ENCODE assay signal across 34 cellular contexts in genomic region chr6:111148110-111148509, GRCh38.
"Had no signal": no experiment of that assay in that cellular context is flagged by ENCODE, and none has a peak within 500 bp of the region (broad histone marks: within the 10 kb centered on the region; RNA-seq: fewer than 3 reads in every experiment).

No MANE protein-coding gene starts in this region.

- DNase-seq: activated CD4-positive, alpha-beta T cell treated with anti-CD3 and anti-CD28 coated beads for 1 hour; activated CD4-positive, alpha-beta T cell treated with anti-CD3 and anti-CD28 coated beads for 48 hours; activated CD4-positive, alpha-beta T cell treated with anti-CD3 and anti-CD28 coated beads, Interleukin-2, amount 50 U/mL, for 1 hour; activated CD4-positive, alpha-beta T cell treated with anti-CD3 and anti-CD28 coated beads, Interleukin-2, amount 50 U/mL, for 48 hours; activated CD8-positive, alpha-beta memory T cell treated with anti-CD3 and anti-CD28 coated beads, Interleukin-2, amount 10 ng/mL, durations not matched to agents 7 days and 5 days; activated CD8-positive, alpha-beta memory T cell treated with anti-CD3 and anti-CD28 coated beads, Interleukin-2, amount 50 U/mL, for 4 hours; activated CD8-positive, alpha-beta T cell treated with anti-CD3 and anti-CD28 coated beads for 36 hours; activated effector memory CD4-positive, alpha-beta T cell treated with anti-CD3 and anti-CD28 coated beads, Interleukin-2, amount 50 U/mL, for 16 hours; activated naive CD4-positive, alpha-beta T cell treated with anti-CD3 and anti-CD28 coated beads for 36 hours; activated naive CD8-positive, alpha-beta T cell treated with anti-CD3 and anti-CD28 coated beads for 36 hours; activated naive CD8-positive, alpha-beta T cell treated with anti-CD3 and anti-CD28 coated beads, Interleukin-2, amount 50 U/mL, for 24 hours; activated T-cell treated with anti-CD3 and anti-CD28 coated beads, Interleukin-2, amount 50 U/mL, for 1 hour; activated T-cell treated with anti-CD3 and anti-CD28 coated beads, Interleukin-2, amount 50 U/mL, for 48 hours; adrenal gland; amygdala; aorta; central memory CD4-positive, alpha-beta T cell; cerebellar nuclear complex; colonic mucosa; effector memory CD4-positive, alpha-beta T cell; endodermal cell; foreskin keratinocyte; gastrocnemius medialis; glutamatergic neuron; heart left ventricle; T-helper 2 cell had no signal

- H3K4me1 ChIP-seq: adrenal gland, breast epithelium, colonic mucosa, esophagus muscularis mucosa, heart left ventricle had no signal

- H3K27me3 ChIP-seq: adrenal gland, breast epithelium, cardiac muscle cell, colonic mucosa, esophagus muscularis mucosa, gastrocnemius medialis, heart left ventricle had no signal

- H3K9me3 Mint-ChIP-seq: activated CD8-positive, alpha-beta T cell treated with anti-CD3 and anti-CD28 coated beads for 36 hours; activated naive CD4-positive, alpha-beta T cell treated with anti-CD3 and anti-CD28 coated beads for 36 hours; activated naive CD4-positive, alpha-beta T cell treated with anti-CD3 and anti-CD28 coated beads, Interleukin-2, amount 50 U/mL, for 24 hours; activated naive CD8-positive, alpha-beta T cell treated with anti-CD3 and anti-CD28 coated beads, Interleukin-2, amount 50 U/mL, for 24 hours; activated T-helper 1 cell treated with anti-CD3 and anti-CD28 coated beads, Interleukin-12 subunit alpha, Interleukin-12 subunit beta, Interleukin-2, Interleukin-4 antibody, amounts not matched to agents 30 ng/mL and 10 ng/mL and 1 ng/mL, durations not matched to agents 14 hours and 24 hours and 36 hours; activated T-helper 2 cell treated with anti-CD3 and anti-CD28 coated beads, Interferon-gamma antibody, Interleukin-2, Interleukin-4, amounts not matched to agents 10 μg/mL and 5 μg/mL and 100 μg/mL, durations not matched to agents 14 hours and 24 hours and 36 hours had no signal

- H3K4me3 Mint-ChIP-seq: activated CD8-positive, alpha-beta memory T cell treated with anti-CD3 and anti-CD28 coated beads, Interleukin-2, amount 10 ng/mL, durations not matched to agents 7 days and 5 days; activated CD8-positive, alpha-beta T cell treated with anti-CD3 and anti-CD28 coated beads for 36 hours; activated naive CD4-positive, alpha-beta T cell treated with anti-CD3 and anti-CD28 coated beads for 36 hours; activated naive CD4-positive, alpha-beta T cell treated with anti-CD3 and anti-CD28 coated beads, Interleukin-2, amount 50 U/mL, for 24 hours; activated naive CD8-positive, alpha-beta T cell treated with anti-CD3 and anti-CD28 coated beads for 36 hours; activated naive CD8-positive, alpha-beta T cell treated with anti-CD3 and anti-CD28 coated beads, Interleukin-2, amount 50 U/mL, for 24 hours; activated T-helper 1 cell treated with anti-CD3 and anti-CD28 coated beads, Interleukin-12 subunit alpha, Interleukin-12 subunit beta, Interleukin-2, Interleukin-4 antibody, amounts not matched to agents 30 ng/mL and 10 ng/mL and 1 ng/mL, durations not matched to agents 14 hours and 24 hours and 36 hours; brain; endodermal cell; WTC11 had no signal

- H3K27ac ChIP-seq: adrenal gland, breast epithelium, cardiac muscle cell, colonic mucosa, esophagus muscularis mucosa, foreskin keratinocyte, heart left ventricle had no signal

- H3K9me3 ChIP-seq: adrenal gland, colonic mucosa, gastrocnemius medialis had no signal

- H3K4me3 ChIP-seq: adrenal gland, breast epithelium, cardiac muscle cell, colonic mucosa, esophagus muscularis mucosa, gastrocnemius medialis, heart left ventricle had no signal

- H3K27me3 Mint-ChIP-seq: activated naive CD4-positive, alpha-beta T cell treated with anti-CD3 and anti-CD28 coated beads, Interleukin-2, amount 50 U/mL, for 24 hours; activated naive CD8-positive, alpha-beta T cell treated with anti-CD3 and anti-CD28 coated beads for 36 hours; brain had no signal

- H3K36me3 Mint-ChIP-seq: activated CD8-positive, alpha-beta memory T cell treated with anti-CD3 and anti-CD28 coated beads, Interleukin-2, amount 10 ng/mL, durations not matched to agents 7 days and 5 days had no signal

- ATAC-seq: activated CD8-positive, alpha-beta memory T cell treated with anti-CD3 and anti-CD28 coated beads, Interleukin-2, amount 10 ng/mL, durations not matched to agents 7 days and 5 days; activated CD8-positive, alpha-beta T cell treated with anti-CD3 and anti-CD28 coated beads for 36 hours; activated naive CD8-positive, alpha-beta T cell treated with anti-CD3 and anti-CD28 coated beads, Interleukin-2, amount 50 U/mL, for 24 hours; foreskin keratinocyte; heart left ventricle; WTC11 had no signal

- H3K4me1 Mint-ChIP-seq: activated CD8-positive, alpha-beta memory T cell treated with anti-CD3 and anti-CD28 coated beads, Interleukin-2, amount 10 ng/mL, durations not matched to agents 7 days and 5 days; activated naive CD8-positive, alpha-beta T cell treated with anti-CD3 and anti-CD28 coated beads, Interleukin-2, amount 50 U/mL, for 24 hours; WTC11 had no signal

- H3K27ac Mint-ChIP-seq: activated CD8-positive, alpha-beta memory T cell treated with anti-CD3 and anti-CD28 coated beads, Interleukin-2, amount 10 ng/mL, durations not matched to agents 7 days and 5 days; activated CD8-positive, alpha-beta T cell treated with anti-CD3 and anti-CD28 coated beads for 36 hours; activated naive CD4-positive, alpha-beta T cell treated with anti-CD3 and anti-CD28 coated beads for 36 hours; activated naive CD4-positive, alpha-beta T cell treated with anti-CD3 and anti-CD28 coated beads, Interleukin-2, amount 50 U/mL, for 24 hours; activated naive CD8-positive, alpha-beta T cell treated with anti-CD3 and anti-CD28 coated beads for 36 hours; activated naive CD8-positive, alpha-beta T cell treated with anti-CD3 and anti-CD28 coated beads, Interleukin-2, amount 50 U/mL, for 24 hours; activated T-helper 1 cell treated with anti-CD3 and anti-CD28 coated beads, Interleukin-12 subunit alpha, Interleukin-12 subunit beta, Interleukin-2, Interleukin-4 antibody, amounts not matched to agents 30 ng/mL and 10 ng/mL and 1 ng/mL, durations not matched to agents 14 hours and 24 hours and 36 hours; activated T-helper 2 cell treated with anti-CD3 and anti-CD28 coated beads, Interferon-gamma antibody, Interleukin-2, Interleukin-4, amounts not matched to agents 10 μg/mL and 5 μg/mL and 100 μg/mL, durations not matched to agents 14 hours and 24 hours and 36 hours; brain; endodermal cell; WTC11 had no signal

- H3K36me3 ChIP-seq: adrenal gland, breast epithelium, cardiac muscle cell, colonic mucosa, esophagus muscularis mucosa, gastrocnemius medialis, heart left ventricle had no signal
